Comparison of ENCODE assay signal across 8 cellular contexts in the genomic region with DNA sequence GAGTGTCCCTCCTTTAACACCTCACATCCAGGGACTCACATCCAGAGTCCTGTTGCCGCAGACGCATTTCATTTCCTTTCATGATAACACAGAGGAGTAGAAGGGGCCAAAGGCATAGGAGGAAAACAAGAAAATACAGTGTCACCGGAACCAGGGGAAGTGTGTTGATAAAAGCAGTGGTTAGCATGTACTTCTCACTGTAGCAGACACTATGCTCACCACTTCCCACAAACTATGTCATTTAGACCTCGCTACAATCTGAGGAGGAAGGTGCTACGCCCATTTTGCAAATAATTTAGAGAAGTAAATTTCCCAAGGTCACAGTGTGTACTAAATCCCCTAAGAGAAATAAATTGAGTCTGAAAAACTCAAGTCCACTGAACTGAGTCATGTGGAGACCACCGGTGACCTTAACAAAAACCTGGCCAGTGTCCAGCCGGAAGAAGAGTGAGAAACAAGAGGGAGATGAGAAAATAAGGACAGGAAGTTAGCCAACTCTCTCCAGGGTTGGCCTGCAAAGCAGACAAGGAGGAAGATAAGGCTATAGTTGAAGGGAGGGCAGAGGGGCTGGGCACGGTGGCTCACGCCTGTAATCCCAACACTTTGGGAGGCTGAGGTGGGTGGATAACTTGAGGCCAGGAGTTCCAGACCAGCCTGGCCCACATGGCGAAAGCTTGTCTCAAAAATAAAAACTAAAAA. TPM values are rescaled to one million over a fixed set of nuclear protein-coding genes. Genes with fewer than 3 reads are reported as not detected.
DNase-seq lines count a peak whose midpoint lies in the region; ATAC-seq, FAIRE-seq and TF ChIP-seq lines count a peak whose summit lies in the region.

No MANE protein-coding gene starts in this region.

- no peak for TF ChIP-seq CTCF in DND-41 (IDR thresholded peaks at IDR 0.05; ENCODE audit: borderline replicate concordance, extremely low read depth, low read length, poor library complexity, severe bottlenecking)
- TF ChIP-seq CTCF in endothelial cell of umbilical vein (IDR thresholded peaks at IDR 0.05; ENCODE audit: extremely low read depth in 1 of 2, insufficient read depth in 1 of 2, low read depth in 1 of 2, low read length in 2 of 2), result no peak

- CTCF ChIA-PET in endothelial cell of umbilical vein (lab: Charles Lee), result interaction anchor here (1.2 kb wide), 1 partner anchor 14 kb away, joined by 3 read pairs; no protein-coding TSS in a partner anchor

- no peaks in the 10 kb centered on the region for H3K9me2 ChIP-seq in Karpas-422 (replicated peaks; ENCODE audit: insufficient read depth, low read length)

- H3K4me3 Mint-ChIP-seq in stimulated activated naive CD8-positive, alpha-beta T cell treated with anti-CD3 and anti-CD28 coated beads, Interleukin-15, amount 100 ng/mL, for 72 hours, result peak overlapping the region in 1 of 2 donors; percentile 2

- TF ChIP-seq POLR2A in endothelial cell of umbilical vein (IDR thresholded peaks at IDR 0.05; ENCODE audit: low read depth, low read length), result no peak

- H3K27ac ChIP-seq in DND-41 (ENCODE audit: low read length) (no peak overlapping the region), Karpas-422 (ENCODE audit: low read length) (no peak overlapping the region), endothelial cell of umbilical vein (ENCODE audit: insufficient read depth, low read depth, low read length) (peak overlapping the region; percentile 66)

- H3K4me2 ChIP-seq in DND-41 (ENCODE audit: insufficient read depth, low read length) (no peak overlapping the region), Karpas-422 (ENCODE audit: low read depth, low read length, poor library complexity, severe bottlenecking) (no peak overlapping the region), endothelial cell of umbilical vein (ENCODE audit: insufficient read depth, low read length) (peak overlapping the region; percentile 45)

- H3K4me1 Mint-ChIP-seq in stimulated activated naive CD8-positive, alpha-beta T cell treated with anti-CD3 and anti-CD28 coated beads, Interleukin-15, amount 100 ng/mL, for 72 hours, result peaks cover 18% of the 10 kb centered on the region

- H3K79me2 ChIP-seq in DND-41 (ENCODE audit: insufficient read depth, low read length), result no peaks in the 10 kb centered on the region
- no peaks in the 10 kb centered on the region for H3K79me2 ChIP-seq in Karpas-422 (ENCODE audit: low read length)
- H3K79me2 ChIP-seq in endothelial cell of umbilical vein (ENCODE audit: control insufficient read depth, insufficient read depth, low read length), result no peaks in the 10 kb centered on the region

- H3K9ac ChIP-seq in DND-41 (ENCODE audit: low read depth, low read length) (no peak overlapping the region), Karpas-422 (ENCODE audit: low read length) (no peak overlapping the region), endothelial cell of umbilical vein (replicated peaks; ENCODE audit: extremely low read depth, insufficient read depth, low read length) (peak overlapping the region; percentile 16)

- DNase-seq in DND-41 (no peak), Karpas-422 (no peak), endothelial cell of umbilical vein (ENCODE audit: low read depth, low spot score) (peak; percentile 84), hippocampal formation (lab: John Stamatoyannopoulos, UW) (no peak), amniotic stem cell (lab: John Stamatoyannopoulos, UW) (no peak), RCC 7860 (ENCODE audit: low spot score) (no peak)
- DNase-seq in stimulated activated naive CD8-positive, alpha-beta T cell treated with anti-CD3 and anti-CD28 coated beads, Interleukin-15, amount 100 ng/mL, for 72 hours, result peak in 1 of 2 donors; percentile 12

- no peaks in the 10 kb centered on the region for H3K9me3 Mint-ChIP-seq in stimulated activated naive CD8-positive, alpha-beta T cell treated with anti-CD3 and anti-CD28 coated beads, Interleukin-15, amount 100 ng/mL, for 72 hours

- no peaks in the 10 kb centered on the region for H3K9me1 ChIP-seq in endothelial cell of umbilical vein (replicated peaks; ENCODE audit: control insufficient read depth, extremely low read depth, insufficient read depth, low read length)

- peaks cover 7% of the 10 kb centered on the region for H3K27me3 ChIP-seq in DND-41 (ENCODE audit: insufficient read depth, low read length, poor library complexity)
- H3K27me3 ChIP-seq in Karpas-422 (ENCODE audit: low read length), result no peaks in the 10 kb centered on the region
- no peaks in the 10 kb centered on the region for H3K27me3 ChIP-seq in endothelial cell of umbilical vein (ENCODE audit: control insufficient read depth in 2 of 2, insufficient read depth in 2 of 2, low read length in 2 of 2)

- intact Hi-C loops in endothelial cell of umbilical vein (cut with micrococcal nuclease), result loop anchor here (1.0 kb wide), 4 partner anchors 13 to 106 kb away; partner anchors contain the start of gene TMCC3

- POLR2A ChIA-PET in endothelial cell of umbilical vein (lab: Charles Lee), result no interaction called here

- no peak overlapping the region for H3K4me3 ChIP-seq in DND-41 (ENCODE audit: low read depth in 1 of 2, low read length in 2 of 2)
- no peak overlapping the region for H3K4me3 ChIP-seq in Karpas-422 (ENCODE audit: low read length)
- no peak overlapping the region for H3K4me3 ChIP-seq in endothelial cell of umbilical vein (replicated peaks in 1 of 3; ENCODE audit: insufficient read depth in 1 of 3, low read depth in 1 of 3, low read length in 3 of 3)

- no peaks in the 10 kb centered on the region for H4K20me1 ChIP-seq in DND-41 (ENCODE audit: insufficient read depth, low read length)
- no peaks in the 10 kb centered on the region for H4K20me1 ChIP-seq in Karpas-422 (ENCODE audit: insufficient read depth, low read depth, low read length)
- H4K20me1 ChIP-seq in endothelial cell of umbilical vein (replicated peaks; ENCODE audit: control insufficient read depth, extremely low read depth, insufficient read depth, low read length), result no peaks in the 10 kb centered on the region

- H2AFZ ChIP-seq in DND-41 (ENCODE audit: low read depth, low read length) (no peak overlapping the region), Karpas-422 (ENCODE audit: low read length) (0 out of 2 replicates have a peak overlapping the region, but pooled peaks have one; percentile 20), endothelial cell of umbilical vein (ENCODE audit: low read depth, low read length) (peak overlapping the region; percentile 87)

- H3K27ac Mint-ChIP-seq in stimulated activated naive CD8-positive, alpha-beta T cell treated with anti-CD3 and anti-CD28 coated beads, Interleukin-15, amount 100 ng/mL, for 72 hours, result peak overlapping the region in 1 of 2 donors; percentile 34

- ATAC-seq in DND-41 (ENCODE audit: insufficient read depth, low read depth) (0 out of 3 replicates have a peak, but pooled peaks have one; percentile 40), GM21367 (IDR thresholded peaks at IDR 0.05; ENCODE audit: unreplicated experiment) (peak; percentile 75)
- peak; percentile 95 for ATAC-seq in stimulated activated naive CD8-positive, alpha-beta T cell treated with anti-CD3 and anti-CD28 coated beads, Interleukin-15, amount 100 ng/mL, for 72 hours

- dilution Hi-C loops in endothelial cell of umbilical vein (cut with MboI; ENCODE audit: extremely low pct_ligation_motif_present, low sequenced_read_pairs), result no loop called here

- H3K9me3 ChIP-seq in DND-41 (ENCODE audit: insufficient read depth, low read length, severe bottlenecking) (no peaks in the 10 kb centered on the region), Karpas-422 (ENCODE audit: low read length) (no peaks in the 10 kb centered on the region), endothelial cell of umbilical vein (replicated peaks; ENCODE audit: control insufficient read depth, insufficient read depth, low read length) (no peaks in the 10 kb centered on the region)

- H3K27me3 Mint-ChIP-seq in stimulated activated naive CD8-positive, alpha-beta T cell treated with anti-CD3 and anti-CD28 coated beads, Interleukin-15, amount 100 ng/mL, for 72 hours, result peaks cover 8% of the 10 kb centered on the region

- no TSS peak for BruUV-seq in endothelial cell of umbilical vein (replicated peaks; lab: Mats Ljungman, UMichigan)

- H3K36me3 ChIP-seq in DND-41 (ENCODE audit: insufficient read depth, low read length), result no peaks in the 10 kb centered on the region
- H3K36me3 ChIP-seq in Karpas-422 (ENCODE audit: insufficient read depth, low read length), result no peaks in the 10 kb centered on the region
- H3K36me3 ChIP-seq in endothelial cell of umbilical vein (ENCODE audit: control insufficient read depth in 2 of 2, extremely low read depth in 1 of 2, insufficient read depth in 2 of 2, low read length in 2 of 2), result no peaks in the 10 kb centered on the region

- FAIRE-seq in endothelial cell of umbilical vein (lab: Jason Lieb, UNC), result peak; percentile 80
- FAIRE-seq in RCC 7860 (lab: Jason Lieb, UNC), result no peak

- no peaks in the 10 kb centered on the region for H3K4me1 ChIP-seq in DND-41 (ENCODE audit: insufficient read depth, low read length)
- H3K4me1 ChIP-seq in Karpas-422 (ENCODE audit: low read length), result no peaks in the 10 kb centered on the region
- peaks cover 40% of the 10 kb centered on the region for H3K4me1 ChIP-seq in endothelial cell of umbilical vein (ENCODE audit: control insufficient read depth, extremely low read depth, insufficient read depth, low read length)

TF ChIP-seq in endothelial cell of umbilical vein, 7 proteins besides CTCF, POLR2A, EP300 and RAD21:
- peak; percentile 68 for TF ChIP-seq FOS (IDR thresholded peaks at IDR 0.05; ENCODE audit: borderline replicate concordance, insufficient read depth, low read length)
- peak; percentile 72 for TF ChIP-seq GATA2 (IDR thresholded peaks at IDR 0.05; ENCODE audit: insufficient read depth, insufficient read length, low read depth, low read length)
- no peak for TF ChIP-seq MAX (IDR thresholded peaks at IDR 0.05; ENCODE audit: insufficient read depth, insufficient read length)

RNA-seq across cellular contexts. Expression of gene TMCC3, which starts 25.8 kb away (rescaled TPM):
- total RNA-seq in Karpas-422 (2014; rRNA removed; shearing (Covaris generic); ENCODE audit: low replicate concordance), result 0.79 and 0.82 TPM in 2 replicates
- 30.4 and 45.7 TPM in 2 replicates for total RNA-seq in endothelial cell of umbilical vein
- polyA plus RNA-seq in endothelial cell of umbilical vein, result 9.1 and 13.5 TPM in 2 replicates
- 13.1 and 13.2 TPM in 2 replicates for polyA plus RNA-seq in endothelial cell of umbilical vein (2011; cell fraction: cytosol; rRNA removed)
- 14.3 and 15.6 TPM in 2 replicates for polyA plus RNA-seq in endothelial cell of umbilical vein (2011; cell fraction: nucleus; rRNA removed)
- 14.4 and 16.0 TPM in 2 replicates for polyA plus RNA-seq in endothelial cell of umbilical vein (2012)
- polyA minus RNA-seq in endothelial cell of umbilical vein, result 24.6 and 29.7 TPM in 2 replicates
- not detected for polyA minus RNA-seq in endothelial cell of umbilical vein (2011; cell fraction: cytosol; rRNA and poly(A)+ RNA removed)
- 20.1 and 21.7 TPM in 2 replicates for polyA minus RNA-seq in endothelial cell of umbilical vein (2011; cell fraction: nucleus; rRNA and poly(A)+ RNA removed)

Comparison
In these comparisons a context has a peak if more than half of its experiments do, and no peak if none do; other contexts are left out.
1. ATAC-seq: peak in every context shown above with its lines; median percentile 95 in stimulated activated naive CD8-positive, alpha-beta T cell treated with anti-CD3 and anti-CD28 coated beads, Interleukin-15, amount 100 ng/mL, for 72 hours; 75 in GM21367; 40 in DND-41.
2. RNA of gene TMCC3, which starts 25.8 kb away (total RNA-seq): 30.4 to 45.7 TPM in endothelial cell of umbilical vein; 0.79 to 0.82 TPM in Karpas-422; every median in the first group is over 10 times any median in the second.